In genomic region chr16:48353565-48354163, GRCh38 we compare ENCODE assay signal across 8 cellular contexts. TPM values are rescaled to one million over a fixed set of nuclear protein-coding genes. Genes with fewer than 3 reads are reported as not detected.
DNase-seq lines count a peak whose midpoint lies in the region; ATAC-seq, FAIRE-seq and TF ChIP-seq lines count a peak whose summit lies in the region.

No MANE protein-coding gene starts in this region.

- H3K9me3 ChIP-seq in esophagus squamous epithelium (no peaks in the 10 kb centered on the region), neuronal stem cell (replicated peaks in 1 of 2; ENCODE audit: control insufficient read depth in 2 of 2, insufficient read depth in 1 of 2, low read depth in 1 of 2, low read length in 2 of 2) (peaks cover 0 to 4% of the 10 kb centered on the region in 2 donors), thoracic aorta (no peaks in the 10 kb centered on the region)

- no peak for TF ChIP-seq POLR2A in esophagus squamous epithelium (IDR thresholded peaks at IDR 0.05)

- H2AK5ac ChIP-seq in neuronal stem cell (ENCODE audit: low read depth, low read length): no peak overlapping the region

- H3K27ac ChIP-seq in C4-2B: no peak overlapping the region
- no peak overlapping the region for H3K27ac ChIP-seq in esophagus squamous epithelium
- H3K27ac ChIP-seq in neuronal stem cell (replicated peaks; ENCODE audit: low read length): no peak overlapping the region
- no peak overlapping the region for H3K27ac ChIP-seq in thoracic aorta

- intact Hi-C loops in esophagus squamous epithelium (cut with DNase I): loop anchor here (5.0 to 10.0 kb wide), 2 partner anchors 174 to 271 kb away; no protein-coding TSS in a partner anchor

- H2BK15ac ChIP-seq in neuronal stem cell (ENCODE audit: low read length): no peak overlapping the region

- H3K36me3 ChIP-seq in esophagus squamous epithelium (peaks cover 0 to 70% (median 0%) of the 10 kb centered on the region in 3 donors), neuronal stem cell (replicated peaks in 1 of 2; ENCODE audit: control insufficient read depth in 2 of 2, insufficient read depth in 2 of 2, low read length in 2 of 2) (peaks cover 10 to 89% of the 10 kb centered on the region in 2 donors), thoracic aorta (peaks cover 19% of the 10 kb centered on the region)

- no peak overlapping the region for H2BK5ac ChIP-seq in neuronal stem cell (ENCODE audit: low read length)

- H3K79me1 ChIP-seq in neuronal stem cell (ENCODE audit: low read depth, low read length): peaks cover 7% of the 10 kb centered on the region

- no peak overlapping the region for H3K4me3 ChIP-seq in esophagus squamous epithelium
- no peak overlapping the region for H3K4me3 ChIP-seq in neuronal stem cell (ENCODE audit: low read length in 2 of 2)
- H3K4me3 ChIP-seq in thoracic aorta: no peak overlapping the region

- no peak overlapping the region for H3K9ac ChIP-seq in neuronal stem cell (ENCODE audit: low read depth, low read length, poor library complexity)

- H3K27me3 ChIP-seq in esophagus squamous epithelium (no peaks in the 10 kb centered on the region), neuronal stem cell (ENCODE audit: control insufficient read depth in 3 of 3, insufficient read depth in 3 of 3, low read depth in 1 of 3, low read length in 3 of 3) (no peaks in the 10 kb centered on the region), thoracic aorta (replicated peaks; ENCODE audit: insufficient read depth) (no peaks in the 10 kb centered on the region)

- 15 to 16% methylated on average over 6 to 7 of the region's 7 CpGs for WGBS in esophagus squamous epithelium, 2 donors
- WGBS in neuronal stem cell (ENCODE audit: extremely low coverage in 2 of 2, insufficient read length in 2 of 2, insufficient replicate concordance in 1 of 2), 2 donors: no CpG with 5 or more reads among the region's 7 CpGs

- no peak overlapping the region for H4K91ac ChIP-seq in neuronal stem cell (ENCODE audit: low read depth, low read length, poor library complexity)

- TF ChIP-seq CTCF in C4-2B (conservative IDR thresholded peaks at IDR 0.05) (peak; percentile 85), esophagus squamous epithelium (IDR thresholded peaks at IDR 0.05) (peak; percentile 65 to 94 (median 88)), thoracic aorta (IDR thresholded peaks at IDR 0.05) (peak; percentile 81)

- no peak overlapping the region for H3K4ac ChIP-seq in neuronal stem cell (ENCODE audit: low read length)

- H3K18ac ChIP-seq in neuronal stem cell (ENCODE audit: low read length): no peak overlapping the region

- H3K4me1 ChIP-seq in esophagus squamous epithelium: peaks cover 0 to 14% (median 0%) of the 10 kb centered on the region in 3 donors
- no peaks in the 10 kb centered on the region for H3K4me1 ChIP-seq in neuronal stem cell (ENCODE audit: control insufficient read depth in 2 of 2, insufficient read depth in 1 of 2, low read depth in 1 of 2, low read length in 2 of 2)
- peaks cover 0 to 15% of the 10 kb centered on the region in 2 donors for H3K4me1 ChIP-seq in thoracic aorta (ENCODE audit: control insufficient read depth in 1 of 2, low read depth in 2 of 2)

- DNase-seq in GM19239 (ENCODE audit: insufficient read length, low spot score) (peak; percentile 50), HPDE6-E6E7 (ENCODE audit: extremely low spot score) (peak; percentile 69), OCI-M2 (lab: John Stamatoyannopoulos, UW; ENCODE audit: unreplicated experiment) (peak; percentile 15), activated T-cell treated with anti-CD3 and anti-CD28 coated beads for 4 hours (peak; percentile 45), esophagus squamous epithelium (lab: John Stamatoyannopoulos, UW) (no peak), neuronal stem cell (ENCODE audit: low spot score) (peak; percentile 56), thoracic aorta (ENCODE audit: low spot score) (no peak)

- peak; percentile 53 for ATAC-seq in thoracic aorta (ENCODE audit: insufficient number of reproducible peaks, low FRiP score, low read depth)

- no peak overlapping the region for H3K14ac ChIP-seq in neuronal stem cell (ENCODE audit: low read length)

- no peak overlapping the region for H2AFZ ChIP-seq in neuronal stem cell (ENCODE audit: low read length)

- no peak overlapping the region for H3K4me2 ChIP-seq in neuronal stem cell (ENCODE audit: insufficient read depth, low read length, poor library complexity, severe bottlenecking)

- no peak overlapping the region for H2BK12ac ChIP-seq in neuronal stem cell (ENCODE audit: low read length)

- FAIRE-seq in GM19239 (lab: Jason Lieb, UNC): peak; percentile 81

- no peak overlapping the region for H3K23ac ChIP-seq in neuronal stem cell (ENCODE audit: low read depth, low read length, poor library complexity)

- no peak overlapping the region for H2BK120ac ChIP-seq in neuronal stem cell (ENCODE audit: low read depth, low read length)

- no peak overlapping the region for H4K8ac ChIP-seq in neuronal stem cell (ENCODE audit: low read depth, low read length)

RNA-seq across cellular contexts. Expression of gene SIAH1, which starts 31.5 kb away (rescaled TPM):
- total RNA-seq in esophagus squamous epithelium: 10 to 100 TPM; 13.1 to 24.4 (median 16.5) TPM
- 24.0 TPM for polyA plus RNA-seq in neuronal stem cell (2013, experiment 1 of 2)
- polyA plus RNA-seq in neuronal stem cell (2013, experiment 2 of 2): 25.7 TPM
- total RNA-seq in thoracic aorta: 10 to 100 TPM; 28.2 to 40.8 TPM

Comparison
In these comparisons a context has a peak if more than half of its experiments do, and no peak if none do; other contexts are left out.
1. DNase-seq: peak in GM19239 (single experiment), HPDE6-E6E7 (single experiment), OCI-M2 (single experiment), activated T-cell treated with anti-CD3 and anti-CD28 coated beads for 4 hours (single experiment) and neuronal stem cell (single experiment); none in esophagus squamous epithelium (single experiment) and thoracic aorta (single experiment).
2. Peak in every context shown above with its lines, with median percentiles within 50 percentile points of each other: CTCF ChIP-seq.